Comparison of ENCODE assay signal across 1 cellular context in the genomic region with DNA sequence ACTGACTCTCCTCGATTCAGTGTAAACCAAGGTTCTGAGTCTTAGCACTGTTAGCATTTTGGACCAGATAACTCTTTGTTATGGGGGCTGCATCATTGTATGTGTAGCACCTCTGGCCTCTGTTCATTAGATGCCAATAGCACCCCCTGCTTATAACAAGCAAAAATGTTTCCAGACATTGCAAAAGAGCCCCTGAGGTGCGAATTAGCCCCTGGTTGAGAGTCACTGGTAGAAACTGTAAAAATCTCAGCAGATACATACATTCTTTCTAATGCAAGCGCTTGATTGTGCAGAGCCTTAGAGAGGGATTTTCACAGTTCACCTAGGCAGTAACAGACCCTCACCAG.
TF ChIP-seq lines count a peak whose summit lies in the region.

No MANE protein-coding gene starts in this region.

TF ChIP-seq in IMR-90, 13 proteins besides CTCF, POLR2A, EP300 and RAD21:
- no peak for TF ChIP-seq MXI1 (IDR thresholded peaks at IDR 0.05; ENCODE audit: borderline replicate concordance, low read depth, low read length)
- no peak for TF ChIP-seq CEBPB (IDR thresholded peaks at IDR 0.05; ENCODE audit: low read depth, low read length)
- no peak for TF ChIP-seq CHD1 (IDR thresholded peaks at IDR 0.05; ENCODE audit: low read depth, low read length)
- no peak for TF ChIP-seq MAZ (IDR thresholded peaks at IDR 0.05; ENCODE audit: borderline replicate concordance, low read depth, low read length)
- TF ChIP-seq FOS (IDR thresholded peaks at IDR 0.05; ENCODE audit: low read depth, low read length), result no peak
- no peak for TF ChIP-seq RFX5 (IDR thresholded peaks at IDR 0.05; ENCODE audit: low read depth, low read length)
- no peak for TF ChIP-seq USF2 (IDR thresholded peaks at IDR 0.05; ENCODE audit: low read depth, low read length)
- no peak for TF ChIP-seq MAFK (IDR thresholded peaks at IDR 0.05; ENCODE audit: low read depth, low read length)
- no peak for TF ChIP-seq NFE2L2 (IDR thresholded peaks at IDR 0.05; ENCODE audit: low read depth, low read length)
- TF ChIP-seq ELK1 (IDR thresholded peaks at IDR 0.05; ENCODE audit: borderline replicate concordance, low read depth, low read length), result no peak
- no peak for TF ChIP-seq BHLHE40 (IDR thresholded peaks at IDR 0.05; ENCODE audit: low read depth, low read length)
- no peak for TF ChIP-seq SMC3 (IDR thresholded peaks at IDR 0.05; ENCODE audit: low read depth, low read length)
- no peak for TF ChIP-seq RCOR1 (IDR thresholded peaks at IDR 0.05; ENCODE audit: insufficient replicate concordance, low read length)
